Comparison of ENCODE assay signal across 1 cellular context in the genomic region with DNA sequence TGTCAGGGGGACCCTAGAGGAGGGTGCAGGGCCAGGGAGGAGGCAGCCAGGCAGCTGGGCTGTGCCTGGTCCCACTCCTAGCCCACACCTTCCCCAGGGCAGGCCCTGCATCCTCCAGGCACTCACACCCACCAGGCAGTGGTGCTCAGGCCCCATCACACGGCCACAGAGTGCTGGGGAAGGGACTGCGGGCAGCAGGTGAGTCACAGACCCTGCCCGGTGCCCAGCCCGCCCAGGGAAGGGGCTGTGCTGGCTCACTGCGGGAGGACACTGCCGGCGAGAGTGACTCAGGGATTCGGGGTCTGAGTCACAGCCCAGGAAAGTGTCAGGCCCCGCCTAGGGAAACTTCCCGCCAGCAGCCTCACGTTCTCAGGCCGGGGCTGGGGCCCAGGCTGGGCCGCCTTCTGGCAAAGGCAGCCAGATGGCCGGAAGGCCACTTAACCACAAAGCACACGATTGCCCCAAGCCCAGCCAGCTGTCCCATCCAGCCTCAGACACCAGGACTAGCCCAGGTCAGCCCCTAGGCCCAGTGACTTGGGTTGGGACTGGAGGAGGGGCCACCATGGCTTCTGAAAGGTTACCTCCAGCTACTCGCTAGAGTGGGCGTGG.
TF ChIP-seq lines count a peak whose summit lies in the region.

No MANE protein-coding gene starts in this region.

TF ChIP-seq in HEK293, 187 proteins besides CTCF, POLR2A, EP300 and RAD21 (continued from another document and continues in another):
- TF ChIP-seq, protein P1, sequence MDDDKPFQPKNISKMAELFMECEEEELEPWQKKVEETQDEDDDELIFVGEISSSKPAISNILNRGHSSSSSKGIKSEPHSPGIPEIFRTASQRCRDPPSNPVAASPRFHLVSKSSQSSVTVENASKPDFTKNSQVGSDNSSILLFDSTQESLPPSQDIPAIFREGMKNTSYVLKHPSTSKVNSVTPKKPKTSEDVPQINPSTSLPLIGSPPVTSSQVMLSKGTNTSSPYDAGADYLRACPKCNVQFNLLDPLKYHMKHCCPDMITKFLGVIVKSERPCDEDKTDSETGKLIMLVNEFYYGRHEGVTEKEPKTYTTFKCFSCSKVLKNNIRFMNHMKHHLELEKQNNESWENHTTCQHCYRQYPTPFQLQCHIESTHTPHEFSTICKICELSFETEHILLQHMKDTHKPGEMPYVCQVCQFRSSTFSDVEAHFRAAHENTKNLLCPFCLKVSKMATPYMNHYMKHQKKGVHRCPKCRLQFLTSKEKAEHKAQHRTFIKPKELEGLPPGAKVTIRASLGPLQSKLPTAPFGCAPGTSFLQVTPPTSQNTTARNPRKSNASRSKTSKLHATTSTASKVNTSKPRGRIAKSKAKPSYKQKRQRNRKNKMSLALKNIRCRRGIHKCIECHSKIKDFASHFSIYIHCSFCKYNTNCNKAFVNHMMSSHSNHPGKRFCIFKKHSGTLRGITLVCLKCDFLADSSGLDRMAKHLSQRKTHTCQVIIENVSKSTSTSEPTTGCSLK (tag by site-specific recombination; IDR thresholded peaks at IDR 0.05), result no peak
- TF ChIP-seq ZNF510 (tag by site-specific recombination; IDR thresholded peaks at IDR 0.05; ENCODE audit: insufficient replicate concordance) (no peak), ZNF544 (tag by site-specific recombination; IDR thresholded peaks at IDR 0.05) (no peak), EGR2 (tag by site-specific recombination; IDR thresholded peaks at IDR 0.05; ENCODE audit: low read depth) (peak; percentile 49), ZNF416 (tag by site-specific recombination; IDR thresholded peaks at IDR 0.05) (no peak), ZNF202 (tag by site-specific recombination; IDR thresholded peaks at IDR 0.05; ENCODE audit: borderline replicate concordance) (no peak), PRDM4 (tag by site-specific recombination; IDR thresholded peaks at IDR 0.05) (no peak), ZBTB17 (tag by site-specific recombination; IDR thresholded peaks at IDR 0.05) (peak; percentile 29; the same call in 1 of the 2 replicates), ZNF24 (tag by site-specific recombination; IDR thresholded peaks at IDR 0.05) (0 out of 2 replicates have a peak, but pooled peaks have one; percentile 29), ZNF23 (tag by site-specific recombination; IDR thresholded peaks at IDR 0.05; ENCODE audit: borderline replicate concordance) (no peak), ZNF211 (tag by site-specific recombination; IDR thresholded peaks at IDR 0.05; ENCODE audit: low read depth) (no peak), SP2 (tag by site-specific recombination; IDR thresholded peaks at IDR 0.05) (peak; percentile 79), ZNF792 (tag by site-specific recombination; IDR thresholded peaks at IDR 0.05) (no peak), ZNF132 (tag by site-specific recombination; IDR thresholded peaks at IDR 0.05; ENCODE audit: borderline replicate concordance) (no peak), KLF9 (tag by site-specific recombination; IDR thresholded peaks at IDR 0.05; ENCODE audit: low read depth) (no peak), ZBTB7A (tag by site-specific recombination; IDR thresholded peaks at IDR 0.05; ENCODE audit: low read depth) (no peak), RBAK (tag by site-specific recombination; IDR thresholded peaks at IDR 0.05) (no peak), ZNF488 (tag by site-specific recombination; IDR thresholded peaks at IDR 0.05) (no peak), SP3 (tag by site-specific recombination; IDR thresholded peaks at IDR 0.05) (peak; percentile 65), ZNF133 (tag by site-specific recombination; IDR thresholded peaks at IDR 0.05) (no peak), PRDM10 (tag by site-specific recombination; IDR thresholded peaks at IDR 0.05) (no peak), TCF7L2 (IDR thresholded peaks at IDR 0.05; ENCODE audit: borderline replicate concordance, low read depth, low read length) (no peak), ZNF830 (tag by site-specific recombination; IDR thresholded peaks at IDR 0.05; ENCODE audit: low read depth) (no peak), ZFP37 (tag by site-specific recombination; IDR thresholded peaks at IDR 0.05) (peak; percentile 68; the same call in 1 of the 2 replicates), IKZF3 (tag by site-specific recombination; IDR thresholded peaks at IDR 0.05) (no peak), GFI1B (tag by site-specific recombination; IDR thresholded peaks at IDR 0.05) (no peak)
- TF ChIP-seq, protein P2, sequence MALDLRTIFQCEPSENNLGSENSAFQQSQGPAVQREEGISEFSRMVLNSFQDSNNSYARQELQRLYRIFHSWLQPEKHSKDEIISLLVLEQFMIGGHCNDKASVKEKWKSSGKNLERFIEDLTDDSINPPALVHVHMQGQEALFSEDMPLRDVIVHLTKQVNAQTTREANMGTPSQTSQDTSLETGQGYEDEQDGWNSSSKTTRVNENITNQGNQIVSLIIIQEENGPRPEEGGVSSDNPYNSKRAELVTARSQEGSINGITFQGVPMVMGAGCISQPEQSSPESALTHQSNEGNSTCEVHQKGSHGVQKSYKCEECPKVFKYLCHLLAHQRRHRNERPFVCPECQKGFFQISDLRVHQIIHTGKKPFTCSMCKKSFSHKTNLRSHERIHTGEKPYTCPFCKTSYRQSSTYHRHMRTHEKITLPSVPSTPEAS (tag by site-specific recombination; IDR thresholded peaks at IDR 0.05), result no peak
- TF ChIP-seq, protein P3, sequence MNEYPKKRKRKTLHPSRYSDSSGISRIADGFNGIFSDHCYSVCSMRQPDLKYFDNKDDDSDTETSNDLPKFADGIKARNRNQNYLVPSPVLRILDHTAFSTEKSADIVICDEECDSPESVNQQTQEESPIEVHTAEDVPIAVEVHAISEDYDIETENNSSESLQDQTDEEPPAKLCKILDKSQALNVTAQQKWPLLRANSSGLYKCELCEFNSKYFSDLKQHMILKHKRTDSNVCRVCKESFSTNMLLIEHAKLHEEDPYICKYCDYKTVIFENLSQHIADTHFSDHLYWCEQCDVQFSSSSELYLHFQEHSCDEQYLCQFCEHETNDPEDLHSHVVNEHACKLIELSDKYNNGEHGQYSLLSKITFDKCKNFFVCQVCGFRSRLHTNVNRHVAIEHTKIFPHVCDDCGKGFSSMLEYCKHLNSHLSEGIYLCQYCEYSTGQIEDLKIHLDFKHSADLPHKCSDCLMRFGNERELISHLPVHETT (tag by site-specific recombination; IDR thresholded peaks at IDR 0.05), result peak; percentile 48; the same call in 1 of the 2 replicates
- TF ChIP-seq, protein P4, sequence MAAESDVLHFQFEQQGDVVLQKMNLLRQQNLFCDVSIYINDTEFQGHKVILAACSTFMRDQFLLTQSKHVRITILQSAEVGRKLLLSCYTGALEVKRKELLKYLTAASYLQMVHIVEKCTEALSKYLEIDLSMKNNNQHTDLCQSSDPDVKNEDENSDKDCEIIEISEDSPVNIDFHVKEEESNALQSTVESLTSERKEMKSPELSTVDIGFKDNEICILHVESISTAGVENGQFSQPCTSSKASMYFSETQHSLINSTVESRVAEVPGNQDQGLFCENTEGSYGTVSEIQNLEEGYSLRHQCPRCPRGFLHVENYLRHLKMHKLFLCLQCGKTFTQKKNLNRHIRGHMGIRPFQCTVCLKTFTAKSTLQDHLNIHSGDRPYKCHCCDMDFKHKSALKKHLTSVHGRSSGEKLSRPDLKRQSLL (tag by site-specific recombination; IDR thresholded peaks at IDR 0.05), result no peak
- TF ChIP-seq, protein P5, sequence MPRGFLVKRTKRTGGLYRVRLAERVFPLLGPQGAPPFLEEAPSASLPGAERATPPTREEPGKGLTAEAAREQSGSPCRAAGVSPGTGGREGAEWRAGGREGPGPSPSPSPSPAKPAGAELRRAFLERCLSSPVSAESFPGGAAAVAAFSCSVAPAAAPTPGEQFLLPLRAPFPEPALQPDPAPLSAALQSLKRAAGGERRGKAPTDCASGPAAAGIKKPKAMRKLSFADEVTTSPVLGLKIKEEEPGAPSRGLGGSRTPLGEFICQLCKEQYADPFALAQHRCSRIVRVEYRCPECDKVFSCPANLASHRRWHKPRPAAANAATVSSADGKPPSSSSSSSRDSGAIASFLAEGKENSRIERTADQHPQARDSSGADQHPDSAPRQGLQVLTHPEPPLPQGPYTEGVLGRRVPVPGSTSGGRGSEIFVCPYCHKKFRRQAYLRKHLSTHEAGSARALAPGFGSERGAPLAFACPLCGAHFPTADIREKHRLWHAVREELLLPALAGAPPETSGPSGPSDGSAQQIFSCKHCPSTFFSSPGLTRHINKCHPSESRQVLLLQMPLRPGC (tag by site-specific recombination; IDR thresholded peaks at IDR 0.05), result no peak
- TF ChIP-seq, protein P6, sequence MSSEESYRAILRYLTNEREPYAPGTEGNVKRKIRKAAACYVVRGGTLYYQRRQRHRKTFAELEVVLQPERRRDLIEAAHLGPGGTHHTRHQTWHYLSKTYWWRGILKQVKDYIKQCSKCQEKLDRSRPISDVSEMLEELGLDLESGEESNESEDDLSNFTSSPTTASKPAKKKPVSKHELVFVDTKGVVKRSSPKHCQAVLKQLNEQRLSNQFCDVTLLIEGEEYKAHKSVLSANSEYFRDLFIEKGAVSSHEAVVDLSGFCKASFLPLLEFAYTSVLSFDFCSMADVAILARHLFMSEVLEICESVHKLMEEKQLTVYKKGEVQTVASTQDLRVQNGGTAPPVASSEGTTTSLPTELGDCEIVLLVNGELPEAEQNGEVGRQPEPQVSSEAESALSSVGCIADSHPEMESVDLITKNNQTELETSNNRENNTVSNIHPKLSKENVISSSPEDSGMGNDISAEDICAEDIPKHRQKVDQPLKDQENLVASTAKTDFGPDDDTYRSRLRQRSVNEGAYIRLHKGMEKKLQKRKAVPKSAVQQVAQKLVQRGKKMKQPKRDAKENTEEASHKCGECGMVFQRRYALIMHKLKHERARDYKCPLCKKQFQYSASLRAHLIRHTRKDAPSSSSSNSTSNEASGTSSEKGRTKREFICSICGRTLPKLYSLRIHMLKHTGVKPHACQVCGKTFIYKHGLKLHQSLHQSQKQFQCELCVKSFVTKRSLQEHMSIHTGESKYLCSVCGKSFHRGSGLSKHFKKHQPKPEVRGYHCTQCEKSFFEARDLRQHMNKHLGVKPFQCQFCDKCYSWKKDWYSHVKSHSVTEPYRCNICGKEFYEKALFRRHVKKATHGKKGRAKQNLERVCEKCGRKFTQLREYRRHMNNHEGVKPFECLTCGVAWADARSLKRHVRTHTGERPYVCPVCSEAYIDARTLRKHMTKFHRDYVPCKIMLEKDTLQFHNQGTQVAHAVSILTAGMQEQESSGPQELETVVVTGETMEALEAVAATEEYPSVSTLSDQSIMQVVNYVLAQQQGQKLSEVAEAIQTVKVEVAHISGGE (tag by site-specific recombination; conservative IDR thresholded peaks at IDR 0.05; ENCODE audit: low read depth), result no peak
- TF ChIP-seq, protein P7, sequence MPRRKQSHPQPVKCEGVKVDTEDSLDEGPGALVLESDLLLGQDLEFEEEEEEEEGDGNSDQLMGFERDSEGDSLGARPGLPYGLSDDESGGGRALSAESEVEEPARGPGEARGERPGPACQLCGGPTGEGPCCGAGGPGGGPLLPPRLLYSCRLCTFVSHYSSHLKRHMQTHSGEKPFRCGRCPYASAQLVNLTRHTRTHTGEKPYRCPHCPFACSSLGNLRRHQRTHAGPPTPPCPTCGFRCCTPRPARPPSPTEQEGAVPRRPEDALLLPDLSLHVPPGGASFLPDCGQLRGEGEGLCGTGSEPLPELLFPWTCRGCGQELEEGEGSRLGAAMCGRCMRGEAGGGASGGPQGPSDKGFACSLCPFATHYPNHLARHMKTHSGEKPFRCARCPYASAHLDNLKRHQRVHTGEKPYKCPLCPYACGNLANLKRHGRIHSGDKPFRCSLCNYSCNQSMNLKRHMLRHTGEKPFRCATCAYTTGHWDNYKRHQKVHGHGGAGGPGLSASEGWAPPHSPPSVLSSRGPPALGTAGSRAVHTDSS (tag by site-specific recombination; IDR thresholded peaks at IDR 0.05), result no peak
